Comparison of ENCODE assay signal across 1 cellular context in genomic region chr11:69148806-69149205, GRCh38.
TF ChIP-seq lines count a peak whose summit lies in the region.

No MANE protein-coding gene starts in this region.

TF ChIP-seq in GM23338, 12 proteins besides CTCF, POLR2A, EP300 and RAD21 (continued from another document):
- TF ChIP-seq ETS1 (IDR thresholded peaks at IDR 0.05), result no peak
- no peak for TF ChIP-seq ZNF462 (CRISPR knock-in tag; IDR thresholded peaks at IDR 0.05)
- no peak for TF ChIP-seq ZNF114 (CRISPR knock-in tag; IDR thresholded peaks at IDR 0.05)
- no peak for TF ChIP-seq REST (IDR thresholded peaks at IDR 0.05; ENCODE audit: unreplicated experiment)
- TF ChIP-seq NANOG (IDR thresholded peaks at IDR 0.05; ENCODE audit: borderline replicate concordance), result no peak
- no peak for TF ChIP-seq EZH2 (IDR thresholded peaks at IDR 0.05; ENCODE audit: low read depth, unreplicated experiment)
TF ChIP-seq in GM23338: peak in this region for 0.
